Comparison of ENCODE assay signal across 9 cellular contexts in genomic region chr2:151973901-151974199, GRCh38.
DNase-seq lines count a peak whose midpoint lies in the region; ATAC-seq and TF ChIP-seq lines count a peak whose summit lies in the region.
"Had no signal": no experiment of that assay in that cellular context is flagged by ENCODE, and none has a peak within 500 bp of the region (broad histone marks: within the 10 kb centered on the region; RNA-seq: fewer than 3 reads in every experiment).

No MANE protein-coding gene starts in this region.

- no peaks in the 10 kb centered on the region for H3K36me3 Mint-ChIP-seq in activated naive CD4-positive, alpha-beta T cell treated with anti-CD3 and anti-CD28 coated beads for 36 hours (ENCODE audit: low read depth)
- H3K36me3 Mint-ChIP-seq: activated naive CD4-positive, alpha-beta T cell treated with anti-CD3 and anti-CD28 coated beads, Interleukin-2, amount 50 U/mL, for 72 hours had no signal

- ATAC-seq in HG03097 (IDR thresholded peaks at IDR 0.05; ENCODE audit: low FRiP score, unreplicated experiment): no peak
- ATAC-seq: activated naive CD4-positive, alpha-beta T cell treated with anti-CD3 and anti-CD28 coated beads, Interleukin-2, amount 50 U/mL, for 72 hours had no signal

- peaks cover 2% of the 10 kb centered on the region for H3K27me3 Mint-ChIP-seq in activated naive CD4-positive, alpha-beta T cell treated with anti-CD3 and anti-CD28 coated beads for 36 hours (ENCODE audit: low read depth)

- H2AFZ ChIP-seq in osteoblast (ENCODE audit: low read length): no peak overlapping the region

- no peaks in the 10 kb centered on the region for H3K79me2 ChIP-seq in osteoblast (ENCODE audit: insufficient read depth, low read length)

- H3K9me3 ChIP-seq in osteoblast (ENCODE audit: low read depth, low read length): no peaks in the 10 kb centered on the region

- no peak overlapping the region for H3K27ac Mint-ChIP-seq in activated naive CD4-positive, alpha-beta T cell treated with anti-CD3 and anti-CD28 coated beads for 36 hours
- H3K27ac Mint-ChIP-seq: activated naive CD4-positive, alpha-beta T cell treated with anti-CD3 and anti-CD28 coated beads, Interleukin-2, amount 50 U/mL, for 72 hours had no signal

- DNase-seq in DMS79 treated with DMSO at 0.1 percent for 48 hours (lab: John Stamatoyannopoulos, UW) (peak; percentile 80), NCI-H2029 treated with DMSO at 0.1 percent for 48 hours (lab: John Stamatoyannopoulos, UW) (peak; percentile 3), cerebellar cortex (ENCODE audit: low spot score) (peak; percentile 95), osteoblast (ENCODE audit: insufficient read length, low spot score, missing footprints) (no peak), 8988T (no peak)
- DNase-seq in activated naive CD4-positive, alpha-beta T cell treated with anti-CD3 and anti-CD28 coated beads for 36 hours: no peak

- intact Hi-C loops in activated naive CD4-positive, alpha-beta T cell treated with anti-CD3 and anti-CD28 coated beads for 36 hours (cut with micrococcal nuclease): no loop called here

- no peaks in the 10 kb centered on the region for H3K36me3 ChIP-seq in osteoblast (ENCODE audit: insufficient read depth, low read length)

- H3K27me3 ChIP-seq in layer of hippocampus (ENCODE audit: control insufficient read depth, insufficient read depth, low read length): no peaks in the 10 kb centered on the region
- peaks cover 5% of the 10 kb centered on the region for H3K27me3 ChIP-seq in osteoblast (ENCODE audit: insufficient read depth, low read length)

- H3K4me3 ChIP-seq in osteoblast (ENCODE audit: insufficient read depth, low read length): no peak overlapping the region

- TF ChIP-seq CTCF in osteoblast (IDR thresholded peaks at IDR 0.05; ENCODE audit: extremely low read depth, low read depth, low read length): no peak

- no peaks in the 10 kb centered on the region for H3K9me3 Mint-ChIP-seq in activated naive CD4-positive, alpha-beta T cell treated with anti-CD3 and anti-CD28 coated beads for 36 hours
- H3K9me3 Mint-ChIP-seq: activated naive CD4-positive, alpha-beta T cell treated with anti-CD3 and anti-CD28 coated beads, Interleukin-2, amount 50 U/mL, for 72 hours had no signal

- H3K4me1 Mint-ChIP-seq in activated naive CD4-positive, alpha-beta T cell treated with anti-CD3 and anti-CD28 coated beads for 36 hours (ENCODE audit: low read depth): no peaks in the 10 kb centered on the region

- no peaks in the 10 kb centered on the region for H4K20me1 ChIP-seq in osteoblast (ENCODE audit: insufficient read depth, low read length)

- no peak overlapping the region for H3K4me2 ChIP-seq in osteoblast (ENCODE audit: insufficient read depth, low read length)

- CTCF ChIA-PET in activated naive CD4-positive, alpha-beta T cell treated with anti-CD3 and anti-CD28 coated beads for 36 hours (lab: Charles Lee): interaction anchor here (1.1 kb wide), 1 partner anchor 29 kb away, joined by 3 read pairs; no protein-coding TSS in a partner anchor

- no peaks in the 10 kb centered on the region for H3K4me1 ChIP-seq in osteoblast (ENCODE audit: insufficient read depth, low read length)

- H3K27ac ChIP-seq in layer of hippocampus (ENCODE audit: low read depth, low read length): peak overlapping the region; percentile 58
- H3K27ac ChIP-seq in osteoblast (ENCODE audit: low read depth, low read length): no peak overlapping the region

- H3K4me3 Mint-ChIP-seq in activated naive CD4-positive, alpha-beta T cell treated with anti-CD3 and anti-CD28 coated beads for 36 hours: no peak overlapping the region

Comparison
In these comparisons a context has a peak if more than half of its experiments do, and no peak if none do; other contexts are left out.
1. DNase-seq: peak in DMS79 treated with DMSO at 0.1 percent for 48 hours (single experiment), NCI-H2029 treated with DMSO at 0.1 percent for 48 hours (single experiment) and cerebellar cortex (single experiment); none in osteoblast (single experiment), 8988T (single experiment) and activated naive CD4-positive, alpha-beta T cell treated with anti-CD3 and anti-CD28 coated beads for 36 hours (single experiment).